ENCODE assay signal across 22 cellular contexts in the genomic region with DNA sequence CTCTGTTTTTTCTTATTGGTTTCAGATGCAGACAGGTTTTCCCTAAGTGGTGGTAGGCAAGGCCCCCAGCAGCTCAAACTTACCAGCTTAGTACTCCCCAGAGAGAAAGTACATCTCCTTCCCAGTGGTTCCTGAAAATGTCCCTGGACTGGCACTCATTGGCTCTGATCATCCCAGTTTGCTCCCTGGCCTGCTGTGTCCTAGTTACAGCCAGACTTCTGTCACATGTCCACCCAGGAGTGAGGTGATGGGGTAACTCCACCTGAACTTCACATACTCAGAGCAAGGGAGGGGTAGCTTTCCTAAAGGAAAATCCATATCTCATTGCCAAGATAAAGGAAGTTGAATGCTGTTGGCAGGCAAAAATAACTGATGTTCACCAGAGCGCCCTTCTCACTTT.
DNase-seq lines count a peak whose midpoint lies in the region; ATAC-seq, FAIRE-seq and TF ChIP-seq lines count a peak whose summit lies in the region.
"Had no signal": no experiment of that assay in that cellular context is flagged by ENCODE, and none has a peak within 500 bp of the region (broad histone marks: within the 10 kb centered on the region; RNA-seq: fewer than 3 reads in every experiment).

No MANE protein-coding gene starts in this region.

- no TSS peak for BruUV-seq in HepG2 (replicated peaks; lab: Mats Ljungman, UMichigan)

- no peak overlapping the region for H2AFZ ChIP-seq in HepG2 (ENCODE audit: low read length)

- no peaks in the 10 kb centered on the region for H3K27me3 ChIP-seq in right lobe of liver
- no peaks in the 10 kb centered on the region for H3K27me3 ChIP-seq in HepG2 (ENCODE audit: control insufficient read depth in 1 of 2, insufficient read depth in 2 of 2, low read length in 2 of 2)
- H3K27me3 ChIP-seq: BLaER1 treated with 17β-estradiol and CSF1 and Interleukin-3, amounts not matched to agents 10 nM and 100 nM had no signal

- CTCF ChIA-PET in HepG2 (lab: Yijun Ruan, JAX; ENCODE audit: low intra/inter-chr PET ratio, low total read pairs): no interaction called here

- H3K4me2 ChIP-seq in HepG2 (ENCODE audit: low read depth, low read length): no peak overlapping the region
- H3K4me2 ChIP-seq: A549; BLaER1 treated with 17β-estradiol and CSF1 and Interleukin-3, amounts not matched to agents 10 nM and 100 nM had no signal

- H3K36me3 ChIP-seq in right lobe of liver (no peaks in the 10 kb centered on the region), HepG2 (replicated peaks in 1 of 2; ENCODE audit: control insufficient read depth in 1 of 2, insufficient read depth in 2 of 2, low read length in 2 of 2) (no peaks in the 10 kb centered on the region)
- H3K36me3 ChIP-seq: BLaER1 treated with 17β-estradiol and CSF1 and Interleukin-3, amounts not matched to agents 10 nM and 100 nM had no signal

- H3K9ac ChIP-seq in HepG2 (ENCODE audit: insufficient read depth, low read depth, low read length): no peak overlapping the region
- H3K9ac ChIP-seq: BLaER1 treated with 17β-estradiol and CSF1 and Interleukin-3, amounts not matched to agents 10 nM and 100 nM had no signal

- POLR2A ChIA-PET in HepG2 (lab: Yijun Ruan, JAX): no interaction called here

- H3K4me3 ChIP-seq in right lobe of liver (no peak overlapping the region), HepG2 (replicated peaks in 1 of 3; ENCODE audit: insufficient read depth in 1 of 3, low read depth in 2 of 3, low read length in 3 of 3) (no peak overlapping the region)
- H3K4me3 ChIP-seq: A549; BLaER1 treated with 17β-estradiol and CSF1 and Interleukin-3, amounts not matched to agents 10 nM and 100 nM had no signal

- DNase-seq in activated naive CD8-positive, alpha-beta T cell treated with anti-CD3 and anti-CD28 coated beads, Interleukin-2, amount 50 U/mL, for 24 hours: no peak
- no peak for DNase-seq in activated naive CD8-positive, alpha-beta T cell treated with anti-CD3 and anti-CD28 coated beads for 36 hours
- peak in 1 of 3 donors; percentile 52 for DNase-seq in right lobe of liver
- DNase-seq in HepG2 (ENCODE audit: low spot score): no peak
- DNase-seq in left lobe of liver (ENCODE audit: low spot score): no peak
- no peak for DNase-seq in nephron progenitor cell
- DNase-seq: AML-193; Caco-2; Calu3; CD4-positive, alpha-beta T cell; CD8-positive, alpha-beta T cell; DMS79 treated with DMSO at 0.1 percent for 48 hours; GF-D8 had no signal

- TF ChIP-seq CTCF in right lobe of liver (IDR thresholded peaks at IDR 0.05): no peak
- TF ChIP-seq CTCF in HepG2 (CRISPR knock-in tag; IDR thresholded peaks at IDR 0.05): no peak
- TF ChIP-seq CTCF in nephron progenitor cell (IDR thresholded peaks at IDR 0.05): no peak

- whole genome bisulfite sequencing in right lobe of liver (ENCODE audit: insufficient coverage, low coverage, low lambda C conversion rate, missing lambda C conversion rate): 29% methylated on average over 1 of the region's 1 CpG
- WGBS in HepG2 (ENCODE audit: low lambda C conversion rate): 10% methylated on average over 1 of the region's 1 CpG

- no peaks in the 10 kb centered on the region for H3K27me3 Mint-ChIP-seq in activated naive CD8-positive, alpha-beta T cell treated with anti-CD3 and anti-CD28 coated beads, Interleukin-2, amount 50 U/mL, for 24 hours
- no peaks in the 10 kb centered on the region for H3K27me3 Mint-ChIP-seq in activated naive CD8-positive, alpha-beta T cell treated with anti-CD3 and anti-CD28 coated beads for 36 hours
- no peaks in the 10 kb centered on the region for H3K27me3 Mint-ChIP-seq in nephron progenitor cell (ENCODE audit: low read depth, poor library complexity)
- H3K27me3 Mint-ChIP-seq: B cell; CD4-positive, alpha-beta T cell had no signal

- peak overlapping the region; percentile 10 for H3K27ac Mint-ChIP-seq in activated naive CD8-positive, alpha-beta T cell treated with anti-CD3 and anti-CD28 coated beads, Interleukin-2, amount 50 U/mL, for 24 hours
- H3K27ac Mint-ChIP-seq in activated naive CD8-positive, alpha-beta T cell treated with anti-CD3 and anti-CD28 coated beads for 36 hours: no peak overlapping the region
- no peak overlapping the region for H3K27ac Mint-ChIP-seq in nephron progenitor cell
- H3K27ac Mint-ChIP-seq: B cell; CD4-positive, alpha-beta T cell; CD8-positive, alpha-beta T cell had no signal

- H3K36me3 Mint-ChIP-seq in activated naive CD8-positive, alpha-beta T cell treated with anti-CD3 and anti-CD28 coated beads, Interleukin-2, amount 50 U/mL, for 24 hours (ENCODE audit: low read depth): no peaks in the 10 kb centered on the region
- no peaks in the 10 kb centered on the region for H3K36me3 Mint-ChIP-seq in activated naive CD8-positive, alpha-beta T cell treated with anti-CD3 and anti-CD28 coated beads for 36 hours
- H3K36me3 Mint-ChIP-seq in nephron progenitor cell (ENCODE audit: low read depth): no peaks in the 10 kb centered on the region
- H3K36me3 Mint-ChIP-seq: CD8-positive, alpha-beta T cell had no signal

- no peaks in the 10 kb centered on the region for H4K20me1 ChIP-seq in HepG2 (ENCODE audit: insufficient read depth, low read length)
- H4K20me1 ChIP-seq: BLaER1 treated with 17β-estradiol and CSF1 and Interleukin-3, amounts not matched to agents 10 nM and 100 nM had no signal

- no peak for ATAC-seq in activated naive CD8-positive, alpha-beta T cell treated with anti-CD3 and anti-CD28 coated beads, Interleukin-2, amount 50 U/mL, for 24 hours
- ATAC-seq in right lobe of liver: peak in 3 of 4 donors; percentile 52 to 79 (median 71)
- ATAC-seq in HepG2: no peak
- ATAC-seq in left lobe of liver: peak; percentile 52
- ATAC-seq: A549; CD8-positive, alpha-beta T cell had no signal

- TF ChIP-seq RAD21 in HepG2 (CRISPR knock-in tag; IDR thresholded peaks at IDR 0.05): no peak

- intact Hi-C loops in right lobe of liver (cut with DNase I) (no loop called here), HepG2 (cut with micrococcal nuclease; ENCODE audit: unreplicated experiment) (no loop called here)

- TF ChIP-seq EP300 in HepG2 (IDR thresholded peaks at IDR 0.05; ENCODE audit: low read depth in 2 of 2, low read length in 2 of 2): no peak
- TF ChIP-seq EP300 in HepG2 (CRISPR knock-in tag; IDR thresholded peaks at IDR 0.05; ENCODE audit: borderline replicate concordance): no peak

- H3K4me1 ChIP-seq in right lobe of liver: peaks cover 0 to 6% (median 0%) of the 10 kb centered on the region in 4 donors
- H3K4me1 ChIP-seq in HepG2 (ENCODE audit: insufficient read depth, low read length): no peaks in the 10 kb centered on the region
- H3K4me1 ChIP-seq: A549; BLaER1 treated with 17β-estradiol and CSF1 and Interleukin-3, amounts not matched to agents 10 nM and 100 nM; Caco-2 had no signal

- H3K27ac ChIP-seq in right lobe of liver (no peak overlapping the region), HepG2 (ENCODE audit: extremely low read length, insufficient read depth, low read length) (no peak overlapping the region)
- H3K27ac ChIP-seq: 22Rv1; A549; BLaER1 treated with 17β-estradiol and CSF1 and Interleukin-3, amounts not matched to agents 10 nM and 100 nM; C4-2B had no signal

- TF ChIP-seq POLR2A in right lobe of liver (IDR thresholded peaks at IDR 0.05) (no peak), HepG2 (IDR thresholded peaks at IDR 0.05; ENCODE audit: insufficient read depth in 1 of 2, low read depth in 2 of 2, low read length in 2 of 2) (no peak)

- no peaks in the 10 kb centered on the region for H3K4me1 Mint-ChIP-seq in activated naive CD8-positive, alpha-beta T cell treated with anti-CD3 and anti-CD28 coated beads, Interleukin-2, amount 50 U/mL, for 24 hours
- no peaks in the 10 kb centered on the region for H3K4me1 Mint-ChIP-seq in activated naive CD8-positive, alpha-beta T cell treated with anti-CD3 and anti-CD28 coated beads for 36 hours
- peaks cover 11% of the 10 kb centered on the region for H3K4me1 Mint-ChIP-seq in nephron progenitor cell
- H3K4me1 Mint-ChIP-seq: B cell had no signal

- FAIRE-seq in HepG2 (lab: Jason Lieb, UNC): no peak
- FAIRE-seq: A549, D721Med, G401.6, GM12891, GM19239 had no signal

- no peaks in the 10 kb centered on the region for H3K79me2 ChIP-seq in HepG2 (ENCODE audit: insufficient read depth, low read length)

- H3K9me3 ChIP-seq in right lobe of liver (no peaks in the 10 kb centered on the region), HepG2 (ENCODE audit: low read length) (no peaks in the 10 kb centered on the region)
- H3K9me3 ChIP-seq: A549; BLaER1 treated with 17β-estradiol and CSF1 and Interleukin-3, amounts not matched to agents 10 nM and 100 nM; Caco-2 had no signal

- in situ Hi-C loops in HepG2 (cut with HindIII; ENCODE audit: extremely low pct_ligation_motif_present, low pct_unique_long_range_greater_than_20kb): no loop called here

- no peaks in the 10 kb centered on the region for H3K9me3 Mint-ChIP-seq in activated naive CD8-positive, alpha-beta T cell treated with anti-CD3 and anti-CD28 coated beads, Interleukin-2, amount 50 U/mL, for 24 hours
- no peaks in the 10 kb centered on the region for H3K9me3 Mint-ChIP-seq in activated naive CD8-positive, alpha-beta T cell treated with anti-CD3 and anti-CD28 coated beads for 36 hours
- H3K9me3 Mint-ChIP-seq in nephron progenitor cell: no peaks in the 10 kb centered on the region
- H3K9me3 Mint-ChIP-seq: CD4-positive, alpha-beta T cell; CD8-positive, alpha-beta T cell had no signal

- no peak overlapping the region for H3K4me3 Mint-ChIP-seq in activated naive CD8-positive, alpha-beta T cell treated with anti-CD3 and anti-CD28 coated beads, Interleukin-2, amount 50 U/mL, for 24 hours
- no peak overlapping the region for H3K4me3 Mint-ChIP-seq in activated naive CD8-positive, alpha-beta T cell treated with anti-CD3 and anti-CD28 coated beads for 36 hours
- no peak overlapping the region for H3K4me3 Mint-ChIP-seq in nephron progenitor cell
- H3K4me3 Mint-ChIP-seq: B cell; CD4-positive, alpha-beta T cell; CD8-positive, alpha-beta T cell had no signal

TF ChIP-seq in HepG2, 621 proteins besides CTCF, POLR2A, EP300 and RAD21 (continues in another document):
- TF ChIP-seq NFATC3 (CRISPR knock-in tag; IDR thresholded peaks at IDR 0.05): no peak
- TF ChIP-seq, protein P1, sequence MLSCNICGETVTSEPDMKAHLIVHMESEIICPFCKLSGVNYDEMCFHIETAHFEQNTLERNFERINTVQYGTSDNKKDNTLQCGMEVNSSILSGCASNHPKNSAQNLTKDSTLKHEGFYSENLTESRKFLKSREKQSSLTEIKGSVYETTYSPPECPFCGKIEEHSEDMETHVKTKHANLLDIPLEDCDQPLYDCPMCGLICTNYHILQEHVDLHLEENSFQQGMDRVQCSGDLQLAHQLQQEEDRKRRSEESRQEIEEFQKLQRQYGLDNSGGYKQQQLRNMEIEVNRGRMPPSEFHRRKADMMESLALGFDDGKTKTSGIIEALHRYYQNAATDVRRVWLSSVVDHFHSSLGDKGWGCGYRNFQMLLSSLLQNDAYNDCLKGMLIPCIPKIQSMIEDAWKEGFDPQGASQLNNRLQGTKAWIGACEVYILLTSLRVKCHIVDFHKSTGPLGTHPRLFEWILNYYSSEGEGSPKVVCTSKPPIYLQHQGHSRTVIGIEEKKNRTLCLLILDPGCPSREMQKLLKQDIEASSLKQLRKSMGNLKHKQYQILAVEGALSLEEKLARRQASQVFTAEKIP (CRISPR knock-in tag; IDR thresholded peaks at IDR 0.05; ENCODE audit: borderline replicate concordance): no peak

Comparison
In these comparisons a context has a peak if more than half of its experiments do, and no peak if none do; other contexts are left out.
1. ATAC-seq: peak in right lobe of liver (3 of 4) and left lobe of liver (single experiment); none in activated naive CD8-positive, alpha-beta T cell treated with anti-CD3 and anti-CD28 coated beads, Interleukin-2, amount 50 U/mL, for 24 hours (single experiment) and HepG2 (single experiment).